7 cellular contexts compared by ENCODE assay signal in the genomic region with DNA sequence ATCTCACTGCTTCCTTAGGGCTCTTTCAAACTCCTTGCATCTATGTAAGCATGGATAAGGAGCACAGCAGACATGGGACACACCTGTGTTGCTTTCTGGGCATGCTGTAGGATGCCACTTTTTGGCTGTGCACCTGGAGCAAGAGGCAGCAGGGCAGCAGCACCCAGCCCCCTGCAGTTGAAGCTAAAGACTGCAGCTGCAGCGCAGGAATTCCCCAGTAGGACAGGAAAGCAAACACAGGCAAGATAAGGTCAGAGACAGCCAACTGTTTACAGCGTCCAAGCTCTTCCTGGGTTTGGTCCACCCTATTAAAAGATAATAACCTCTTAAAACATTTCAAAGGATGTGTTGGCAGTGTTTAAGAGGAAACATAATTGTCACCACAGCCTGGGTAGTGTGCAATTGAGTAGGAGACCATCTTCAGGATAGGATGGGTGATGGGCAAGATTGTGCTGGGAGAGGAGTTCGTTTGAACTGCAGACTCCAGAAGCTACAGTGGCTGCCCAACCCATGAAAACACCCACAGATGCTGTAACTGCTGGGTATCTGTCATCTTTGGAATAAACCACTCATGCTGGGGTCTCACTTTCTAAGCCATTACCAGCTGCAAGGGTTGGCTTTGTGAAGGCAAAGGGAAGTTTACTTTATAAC.
DNase-seq lines count a peak whose midpoint lies in the region; ATAC-seq, FAIRE-seq and TF ChIP-seq lines count a peak whose summit lies in the region.
"Not testable (repeated sequence)": the region's sequence is repeated elsewhere in the genome, so short reads cannot be mapped to it uniquely, and the experiment has no call there.

No MANE protein-coding gene starts in this region.

- H3K9me1 ChIP-seq in endothelial cell of umbilical vein (replicated peaks; ENCODE audit: control insufficient read depth, extremely low read depth, insufficient read depth, low read length): not testable (repeated sequence)

- H3K27ac Mint-ChIP-seq in T-helper 17 cell; activated CD8-positive, alpha-beta memory T cell treated with anti-CD3 and anti-CD28 coated beads, Interleukin-2, amount 10 ng/mL, durations not matched to agents 7 days and 5 days; neural crest cell (ENCODE audit: unreplicated experiment): not testable (repeated sequence)

- not testable (repeated sequence) for H3K4me3 ChIP-seq in endothelial cell of umbilical vein (replicated peaks in 1 of 3; ENCODE audit: insufficient read depth in 1 of 3, low read depth in 1 of 3, low read length in 3 of 3); left lung; upper lobe of right lung

- not testable (repeated sequence) for H3K4me1 Mint-ChIP-seq in T-helper 17 cell; activated CD8-positive, alpha-beta memory T cell treated with anti-CD3 and anti-CD28 coated beads, Interleukin-2, amount 10 ng/mL, durations not matched to agents 7 days and 5 days; neural crest cell

- TF ChIP-seq POLR2A in endothelial cell of umbilical vein (IDR thresholded peaks at IDR 0.05; ENCODE audit: low read depth, low read length): not testable (repeated sequence)

- dilution Hi-C loops in endothelial cell of umbilical vein (cut with MboI; ENCODE audit: extremely low pct_ligation_motif_present, low sequenced_read_pairs): not testable (repeated sequence)

- not testable (repeated sequence) for H3K9me3 Mint-ChIP-seq in activated CD8-positive, alpha-beta memory T cell treated with anti-CD3 and anti-CD28 coated beads, Interleukin-2, amount 10 ng/mL, durations not matched to agents 7 days and 5 days (ENCODE audit: low read depth); neural crest cell

- intact Hi-C loops in endothelial cell of umbilical vein (cut with micrococcal nuclease); left lung (cut with DNase I); upper lobe of right lung (cut with DNase I): not testable (repeated sequence)

- ATAC-seq in T-helper 17 cell: peak; percentile 55
- ATAC-seq in activated CD8-positive, alpha-beta memory T cell treated with anti-CD3 and anti-CD28 coated beads, Interleukin-2, amount 10 ng/mL, durations not matched to agents 7 days and 5 days: peak; percentile 47
- peak; percentile 58 for ATAC-seq in left lung
- ATAC-seq in upper lobe of right lung: peak; percentile 68

- FAIRE-seq in HTR-8/SVneo (lab: Jason Lieb, UNC) (peak; percentile 46), endothelial cell of umbilical vein (lab: Jason Lieb, UNC) (peak; percentile 94)

- not testable (repeated sequence) for TF ChIP-seq CTCF in endothelial cell of umbilical vein (IDR thresholded peaks at IDR 0.05; ENCODE audit: extremely low read depth in 1 of 2, insufficient read depth in 1 of 2, low read depth in 1 of 2, low read length in 2 of 2); left lung (IDR thresholded peaks at IDR 0.05); upper lobe of right lung (IDR thresholded peaks at IDR 0.05)
- TF ChIP-seq CTCF in neural crest cell (conservative IDR thresholded peaks at IDR 0.05): peak; percentile 33

- DNase-seq in HTR-8/SVneo (ENCODE audit: insufficient read length, low spot score); T-helper 17 cell; activated CD8-positive, alpha-beta memory T cell treated with anti-CD3 and anti-CD28 coated beads, Interleukin-2, amount 10 ng/mL, durations not matched to agents 7 days and 5 days; endothelial cell of umbilical vein (ENCODE audit: low read depth, low spot score); left lung; neural crest cell (ENCODE audit: low read depth, low spot score); upper lobe of right lung: not testable (repeated sequence)

- POLR2A ChIA-PET in endothelial cell of umbilical vein (lab: Charles Lee): not testable (repeated sequence)

- H3K4me3 Mint-ChIP-seq in T-helper 17 cell; activated CD8-positive, alpha-beta memory T cell treated with anti-CD3 and anti-CD28 coated beads, Interleukin-2, amount 10 ng/mL, durations not matched to agents 7 days and 5 days; neural crest cell: not testable (repeated sequence)

- not testable (repeated sequence) for H3K27me3 ChIP-seq in endothelial cell of umbilical vein (ENCODE audit: control insufficient read depth in 2 of 2, insufficient read depth in 2 of 2, low read length in 2 of 2); left lung; upper lobe of right lung

- not testable (repeated sequence) for H3K9me3 ChIP-seq in T-helper 17 cell (ENCODE audit: control insufficient read depth, low read length, poor library complexity, severe bottlenecking); endothelial cell of umbilical vein (replicated peaks; ENCODE audit: control insufficient read depth, insufficient read depth, low read length); left lung; upper lobe of right lung

- not testable (repeated sequence) for H3K9ac ChIP-seq in endothelial cell of umbilical vein (replicated peaks; ENCODE audit: extremely low read depth, insufficient read depth, low read length)

- not testable (repeated sequence) for BruUV-seq in endothelial cell of umbilical vein (replicated peaks; lab: Mats Ljungman, UMichigan)

- not testable (repeated sequence) for H3K79me2 ChIP-seq in endothelial cell of umbilical vein (ENCODE audit: control insufficient read depth, insufficient read depth, low read length)

- H3K36me3 ChIP-seq in endothelial cell of umbilical vein (ENCODE audit: control insufficient read depth in 2 of 2, extremely low read depth in 1 of 2, insufficient read depth in 2 of 2, low read length in 2 of 2); left lung; upper lobe of right lung: not testable (repeated sequence)

- H3K4me2 ChIP-seq in endothelial cell of umbilical vein (ENCODE audit: insufficient read depth, low read length): not testable (repeated sequence)

- not testable (repeated sequence) for H3K4me1 ChIP-seq in endothelial cell of umbilical vein (ENCODE audit: control insufficient read depth, extremely low read depth, insufficient read depth, low read length); left lung; upper lobe of right lung

- CTCF ChIA-PET in activated CD8-positive, alpha-beta memory T cell treated with anti-CD3 and anti-CD28 coated beads, Interleukin-2, amount 10 ng/mL, durations not matched to agents 7 days and 5 days (lab: Charles Lee): not testable (repeated sequence)
- CTCF ChIA-PET in endothelial cell of umbilical vein (lab: Charles Lee): interaction anchor here (0.7 kb wide), 1 partner anchor 778 kb away, joined by 3 read pairs; no protein-coding TSS in a partner anchor

- not testable (repeated sequence) for H3K27ac ChIP-seq in endothelial cell of umbilical vein (ENCODE audit: insufficient read depth, low read depth, low read length); left lung; upper lobe of right lung

- not testable (repeated sequence) for H3K36me3 Mint-ChIP-seq in T-helper 17 cell (ENCODE audit: low read depth); activated CD8-positive, alpha-beta memory T cell treated with anti-CD3 and anti-CD28 coated beads, Interleukin-2, amount 10 ng/mL, durations not matched to agents 7 days and 5 days; neural crest cell (ENCODE audit: low read depth)

- H4K20me1 ChIP-seq in endothelial cell of umbilical vein (replicated peaks; ENCODE audit: control insufficient read depth, extremely low read depth, insufficient read depth, low read length): not testable (repeated sequence)

- not testable (repeated sequence) for H2AFZ ChIP-seq in endothelial cell of umbilical vein (ENCODE audit: low read depth, low read length)

- not testable (repeated sequence) for H3K27me3 Mint-ChIP-seq in T-helper 17 cell; activated CD8-positive, alpha-beta memory T cell treated with anti-CD3 and anti-CD28 coated beads, Interleukin-2, amount 10 ng/mL, durations not matched to agents 7 days and 5 days; neural crest cell (ENCODE audit: low read depth)
